In the genomic region with DNA sequence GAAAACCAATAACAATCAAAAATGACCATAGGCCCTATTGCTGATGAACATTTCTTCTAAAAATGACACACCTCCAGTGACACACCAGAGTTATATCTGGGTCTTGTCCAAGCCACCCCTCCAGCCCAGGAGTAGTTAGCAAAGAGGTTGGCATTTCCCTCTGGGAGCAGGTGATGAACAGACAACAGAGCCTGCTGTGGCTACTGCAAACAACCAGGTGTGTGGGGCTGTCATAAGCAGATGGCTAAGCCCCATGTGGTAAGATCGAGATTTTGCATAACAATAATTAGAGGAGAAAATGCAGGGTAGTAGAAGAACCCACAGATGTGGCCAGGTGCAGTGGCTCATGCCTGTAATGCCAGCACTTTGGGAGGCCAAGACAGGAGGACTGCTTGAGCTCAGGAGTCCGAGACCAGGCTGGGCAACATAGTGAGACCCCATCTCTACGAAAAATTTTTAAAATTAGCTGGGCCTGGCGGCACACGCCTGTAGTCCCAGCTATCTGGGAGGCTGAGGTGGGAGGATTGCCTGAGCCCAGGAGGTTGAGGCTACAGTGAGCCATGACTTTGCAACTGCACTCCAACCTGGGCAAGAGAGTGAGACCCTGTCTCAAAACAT, we compare ENCODE assay signal across 13 cellular contexts. TPM values are rescaled to one million over a fixed set of nuclear protein-coding genes. Genes with fewer than 3 reads are reported as not detected.
DNase-seq lines count a peak whose midpoint lies in the region; ATAC-seq and TF ChIP-seq lines count a peak whose summit lies in the region.
"Had no signal": no experiment of that assay in that cellular context is flagged by ENCODE, and none has a peak within 500 bp of the region (broad histone marks: within the 10 kb centered on the region; RNA-seq: fewer than 3 reads in every experiment).

No MANE protein-coding gene starts in this region.

- H3K27ac ChIP-seq in BLaER1 treated with 17β-estradiol and CSF1 and Interleukin-3, amounts not matched to agents 10 nM and 100 nM = peak overlapping the region in 7 of 11 experiments; percentile 0 to 68 (median 61); a peak in 13 of 22 replicates
- no peak overlapping the region for H3K27ac ChIP-seq in H9 (ENCODE audit: insufficient read length, low read depth, low read length)
- H3K27ac ChIP-seq in stomach = no peak overlapping the region
- H3K27ac ChIP-seq: ovary had no signal

- H3K79me1 ChIP-seq in H9 (ENCODE audit: insufficient read depth, low read depth, low read length, poor library complexity, severe bottlenecking) = no peaks in the 10 kb centered on the region

- H2AFZ ChIP-seq in H9 (ENCODE audit: low read length) = no peak overlapping the region

- peak overlapping the region in 5 of 11 experiments; percentile 12 to 53 (median 24); a peak in 6 of 22 replicates for H3K9ac ChIP-seq in BLaER1 treated with 17β-estradiol and CSF1 and Interleukin-3, amounts not matched to agents 10 nM and 100 nM
- no peak overlapping the region for H3K9ac ChIP-seq in H9 (ENCODE audit: extremely low read depth, insufficient read length, low read length)

- H3K4me3 ChIP-seq in BLaER1 treated with 17β-estradiol and CSF1 and Interleukin-3, amounts not matched to agents 10 nM and 100 nM = no peak overlapping the region
- H3K4me3 ChIP-seq in stomach = no peak overlapping the region
- H3K4me3 ChIP-seq: ovary had no signal

- H4K20me1 ChIP-seq in BLaER1 treated with 17β-estradiol and CSF1 and Interleukin-3, amounts not matched to agents 10 nM and 100 nM = no peaks in the 10 kb centered on the region
- no peaks in the 10 kb centered on the region for H4K20me1 ChIP-seq in H9 (ENCODE audit: control insufficient read depth, insufficient read depth, insufficient read length)

- H3K27ac Mint-ChIP-seq in H9 = peak overlapping the region; percentile 34 to 78 (median 62); a peak in 5 of 7 replicates

- TF ChIP-seq POLR2A in stomach (IDR thresholded peaks at IDR 0.05) = no peak

- peaks cover 10 to 19% of the 10 kb centered on the region in 2 experiments for H3K4me1 Mint-ChIP-seq in H9

- H3K18ac ChIP-seq in H9 (ENCODE audit: insufficient read length, low read depth, low read length) = no peak overlapping the region

- H3K27me3 ChIP-seq in BLaER1 treated with 17β-estradiol and CSF1 and Interleukin-3, amounts not matched to agents 10 nM and 100 nM = no peaks in the 10 kb centered on the region
- H3K27me3 ChIP-seq in H9 (ENCODE audit: insufficient read depth, low read length) (no peaks in the 10 kb centered on the region), stomach (no peaks in the 10 kb centered on the region)
- H3K27me3 ChIP-seq: ovary had no signal

- no peak overlapping the region; a peak in 1 of 5 replicates for H3K4me3 Mint-ChIP-seq in H9
- H3K4me3 Mint-ChIP-seq: activated T-helper 17 cell treated with anti-CD3 and anti-CD28 coated beads, Interleukin-2, amount 50 U/mL, for 72 hours had no signal

- no peaks in the 10 kb centered on the region; the same call in 1 of the 2 replicates for H3K79me2 ChIP-seq in H9 (ENCODE audit: insufficient read depth, low read length)

- no peak overlapping the region for H3K4ac ChIP-seq in H9 (ENCODE audit: low read depth, low read length)

- H3K23ac ChIP-seq in H9 (ENCODE audit: insufficient read length, low read depth, low read length) = no peak overlapping the region

- peaks cover 6% of the 10 kb centered on the region for H3K23me2 ChIP-seq in H9 (ENCODE audit: insufficient read length, low read depth, low read length, poor library complexity, severe bottlenecking)

- TF ChIP-seq EP300 in stomach (IDR thresholded peaks at IDR 0.05) = no peak

- no peaks in the 10 kb centered on the region for H3K27me3 Mint-ChIP-seq in H9 (ENCODE audit: low read depth)
- H3K27me3 Mint-ChIP-seq: activated T-helper 17 cell treated with anti-CD3 and anti-CD28 coated beads, Interleukin-2, amount 50 U/mL, for 72 hours had no signal

- H2BK5ac ChIP-seq in H9 (ENCODE audit: insufficient read length, low read length) = no peak overlapping the region

- no peak for ATAC-seq in HG03565 (IDR thresholded peaks at IDR 0.05; ENCODE audit: unreplicated experiment)
- no peak for ATAC-seq in Right ventricle myocardium inferior
- ATAC-seq: activated T-helper 17 cell treated with anti-CD3 and anti-CD28 coated beads, Interleukin-2, amount 50 U/mL, for 72 hours; left cardiac atrium; stimulated activated naive CD8-positive, alpha-beta T cell treated with anti-CD3 and anti-CD28 coated beads, Interleukin-15, Interleukin-2, amounts not matched to agents 100 U/mL and 50 U/mL, for 24 hours had no signal

- no peak overlapping the region for H2BK15ac ChIP-seq in H9 (ENCODE audit: low read depth, low read length)

- TF ChIP-seq CTCF in H9 (conservative IDR thresholded peaks at IDR 0.05) = no peak
- no peak for TF ChIP-seq CTCF in stomach (IDR thresholded peaks at IDR 0.05)

- no peak overlapping the region for H2BK120ac ChIP-seq in H9 (ENCODE audit: low read depth, low read length, poor library complexity, severe bottlenecking)

- intact Hi-C loops in stomach (cut with DNase I; ENCODE audit: low total_unique reads) (no loop called here), Right ventricle myocardium inferior (cut with DNase I) (no loop called here)

- no peak overlapping the region for H2AK5ac ChIP-seq in H9 (ENCODE audit: insufficient read length, low read length)

- no peak overlapping the region for H4K5ac ChIP-seq in H9 (ENCODE audit: insufficient read length, low read depth, low read length)

- H3K9me3 Mint-ChIP-seq in H9 = no peaks in the 10 kb centered on the region
- H3K9me3 Mint-ChIP-seq: activated T-helper 17 cell treated with anti-CD3 and anti-CD28 coated beads, Interleukin-2, amount 50 U/mL, for 72 hours had no signal

- H3K56ac ChIP-seq in H9 (ENCODE audit: insufficient read length, low read depth, low read length) = no peak overlapping the region

- DNase-seq in H9 (no peak), NCI-H748 (lab: John Stamatoyannopoulos, UW; ENCODE audit: unreplicated experiment) (peak; percentile 89), glomerular visceral epithelial cell (ENCODE audit: extremely low spot score) (peak; percentile 31), GM19238 (ENCODE audit: insufficient read length, low spot score) (no peak), stomach (no peak), Right ventricle myocardium inferior (ENCODE audit: missing footprints) (no peak)
- DNase-seq: Caco-2; left cardiac atrium; ovary; stimulated activated naive CD8-positive, alpha-beta T cell treated with anti-CD3 and anti-CD28 coated beads, Interleukin-15, Interleukin-2, amounts not matched to agents 100 U/mL and 50 U/mL, for 24 hours had no signal

- no peak overlapping the region for H3T11ph ChIP-seq in H9 (ENCODE audit: low read length)

- no peaks in the 10 kb centered on the region for H3K9me3 ChIP-seq in BLaER1 treated with 17β-estradiol and CSF1 and Interleukin-3, amounts not matched to agents 10 nM and 100 nM (replicated peaks in 1 of 11)
- H3K9me3 ChIP-seq in H9 (ENCODE audit: control insufficient read depth, low read depth, low read length) (no peaks in the 10 kb centered on the region), stomach (no peaks in the 10 kb centered on the region)
- H3K9me3 ChIP-seq: Caco-2, ovary had no signal

- peaks cover 56 to 78% (median 69%) of the 10 kb centered on the region in 10 experiments for H3K4me1 ChIP-seq in BLaER1 treated with 17β-estradiol and CSF1 and Interleukin-3, amounts not matched to agents 10 nM and 100 nM
- H3K4me1 ChIP-seq in H9 (ENCODE audit: insufficient read depth, low read length) = no peaks in the 10 kb centered on the region
- peaks cover 7 to 40% (median 22%) of the 10 kb centered on the region in 4 donors for H3K4me1 ChIP-seq in stomach
- H3K4me1 ChIP-seq: Caco-2 had no signal

- H4K8ac ChIP-seq in H9 (replicated peaks; ENCODE audit: insufficient read length, low read depth, low read length) = no peak overlapping the region

- H3K4me2 ChIP-seq in BLaER1 treated with 17β-estradiol and CSF1 and Interleukin-3, amounts not matched to agents 10 nM and 100 nM = peak overlapping the region in 9 of 11 experiments; percentile 9 to 50 (median 22); a peak in 13 of 22 replicates
- H3K4me2 ChIP-seq in H9 (ENCODE audit: insufficient read depth, insufficient read length, low read length) = no peak overlapping the region

- H3K14ac ChIP-seq in H9 (ENCODE audit: insufficient read depth, low read length) = no peak overlapping the region

- no peak overlapping the region for H4K91ac ChIP-seq in H9 (ENCODE audit: insufficient read length, low read depth, low read length)

- H2BK12ac ChIP-seq in H9 (ENCODE audit: insufficient read length, low read depth, low read length) = no peak overlapping the region

- no peak overlapping the region for H2BK20ac ChIP-seq in H9 (ENCODE audit: low read depth, low read length, poor library complexity, severe bottlenecking)

- H3K36me3 ChIP-seq in BLaER1 treated with 17β-estradiol and CSF1 and Interleukin-3, amounts not matched to agents 10 nM and 100 nM = peaks cover 8 to 45% (median 17%) of the 10 kb centered on the region in 11 experiments; a peak in 18 of 22 replicates
- H3K36me3 ChIP-seq in stomach = peaks cover 0 to 30% (median 8%) of the 10 kb centered on the region in 4 donors
- H3K36me3 ChIP-seq: ovary had no signal

- WGBS in H9 (ENCODE audit: extremely low coverage, insufficient read length, low lambda C conversion rate) = no CpG with 5 or more reads among the region's 5 CpGs
- 78 to 92% (median 85%) methylated on average over 5 of the region's 5 CpGs for WGBS in stomach, 5 donors

- peaks cover 0 to 27% (median 18%) of the 10 kb centered on the region in 3 experiments; a peak in 6 of 7 replicates for H3K36me3 Mint-ChIP-seq in H9 (ENCODE audit: insufficient read depth in 1 of 3, low read depth in 3 of 3)

RNA-seq across cellular contexts. Expression of a gene that starts 5.0 kb away (rescaled TPM):
- total RNA-seq in H9 (2021) (38.0 and 42.8 TPM in 2 replicates), stomach (10 to 100 TPM; 10.8 to 42.5 (median 16.8) TPM), Right ventricle myocardium inferior (12.2 TPM)
- polyA plus RNA-seq in stomach = 10 to 100 TPM; 13.1 to 24.3 (median 18.0) TPM

RNA-seq across cellular contexts. Expression of a gene that starts 5.3 kb away (rescaled TPM):
- total RNA-seq in H9 (2021) (11.4 and 11.9 TPM in 2 replicates), stomach (10 to 100 TPM in 1 of 5 donors, 1 to 10 TPM in 2, under 1 TPM in 1, not detected in 1; 0.14 to 18.7 (median 4.3) TPM), Right ventricle myocardium inferior (2.2 TPM)
- polyA plus RNA-seq in stomach = 10 to 100 TPM in 2 of 3 donors, 1 to 10 TPM in 1; 8.0 to 16.8 (median 15.7) TPM
- total RNA-seq: Caco-2 had no signal

RNA-seq across cellular contexts. Expression of a gene that starts 25.7 kb away (rescaled TPM):
- 24.1 and 25.4 TPM in 2 replicates for total RNA-seq in H9 (2021)
- 10 to 100 TPM in 4 of 5 donors, 1 to 10 TPM in 1; 5.3 to 57.1 (median 25.3) TPM for total RNA-seq in stomach
- 1 to 10 TPM; 2.0 to 4.9 (median 2.6) TPM for polyA plus RNA-seq in stomach
- 16.2 TPM for total RNA-seq in Right ventricle myocardium inferior

RNA-seq across cellular contexts. Expression of a gene that starts 26.1 kb away (rescaled TPM):
- total RNA-seq in H9 (2021) (16.3 and 19.7 TPM in 2 replicates), stomach (10 to 100 TPM in 3 of 5 donors, 1 to 10 TPM in 1, not detected in 1; 4.2 to 21.6 (median 15.9) TPM), Right ventricle myocardium inferior (9.3 TPM)
- polyA plus RNA-seq in stomach = 10 to 100 TPM; 13.7 to 18.2 (median 14.9) TPM

RNA-seq across cellular contexts. Expression of a gene that starts 37.3 kb away (rescaled TPM):
- not detected in 2 replicates for total RNA-seq in H9 (2021)
- 10 to 100 TPM in 1 of 5 donors, 1 to 10 TPM in 1, not detected in 3; 7.8 to 23.5 TPM for total RNA-seq in stomach
- polyA plus RNA-seq in stomach = under 1 TPM; 0.37 to 0.76 (median 0.65) TPM
- 1.8 TPM for total RNA-seq in Right ventricle myocardium inferior

Comparison
In these comparisons a context has a peak if more than half of its experiments do, and no peak if none do; other contexts are left out.
1. H3K27ac ChIP-seq: peak in BLaER1 treated with 17β-estradiol and CSF1 and Interleukin-3, amounts not matched to agents 10 nM and 100 nM (7 of 11); none in H9 (single experiment) and stomach (0 of 5).
2. DNase-seq: peak in NCI-H748 (single experiment) and glomerular visceral epithelial cell (single experiment); none in H9 (single experiment), GM19238 (single experiment), stomach (single experiment) and Right ventricle myocardium inferior (single experiment).